Comparison of ENCODE assay signal across 16 cellular contexts in the genomic region with DNA sequence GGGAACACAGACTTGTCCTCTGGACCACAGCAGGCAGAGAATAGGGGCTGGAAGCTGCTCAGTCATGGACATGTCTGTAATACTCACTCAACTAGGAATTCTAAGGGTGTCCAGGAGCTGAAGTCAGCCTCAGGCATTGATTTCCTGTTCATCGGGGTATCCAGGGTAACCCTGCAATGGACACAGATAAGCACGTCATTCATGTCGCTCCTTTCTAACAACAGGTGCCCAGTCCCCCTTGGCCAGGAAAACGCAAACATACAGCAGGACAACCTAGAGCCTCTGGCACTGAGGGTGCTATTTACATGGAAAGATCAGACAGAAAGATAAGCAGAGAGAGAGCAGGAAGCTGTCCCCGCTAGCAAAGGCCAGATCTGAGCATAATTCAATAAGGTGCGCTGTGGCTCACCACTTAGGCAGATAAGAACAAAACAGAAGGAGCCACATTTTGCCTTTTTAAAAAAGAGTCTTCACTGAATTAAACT. TPM values are rescaled to one million over a fixed set of nuclear protein-coding genes. Genes with fewer than 3 reads are reported as not detected.
DNase-seq lines count a peak whose midpoint lies in the region; FAIRE-seq and TF ChIP-seq lines count a peak whose summit lies in the region.
"Had no signal": no experiment of that assay in that cellular context is flagged by ENCODE, and none has a peak within 500 bp of the region (broad histone marks: within the 10 kb centered on the region; RNA-seq: fewer than 3 reads in every experiment).

No MANE protein-coding gene starts in this region.

- DNase-seq in NCI-H1092 treated with DMSO at 0.1 percent for 48 hours (lab: John Stamatoyannopoulos, UW) (peak; percentile 24), NCI-H1092 (lab: John Stamatoyannopoulos, UW) (no peak), NCI-H69 (lab: John Stamatoyannopoulos, UW) (peak; percentile 10), progenitor cell of endocrine pancreas (ENCODE audit: low spot score, unreplicated experiment) (no peak), NCI-H1417 treated with DMSO at 0.1 percent for 48 hours (lab: John Stamatoyannopoulos, UW) (no peak), GM13976 (ENCODE audit: low spot score) (no peak)
- no peak for DNase-seq in activated CD4-positive, CD25-positive, alpha-beta regulatory T cell treated with anti-CD3 and anti-CD28 coated beads, Interleukin-2, amount 50 U/mL, for 72 hours
- DNase-seq: activated naive CD4-positive, alpha-beta T cell; naive thymus-derived CD8-positive, alpha-beta T cell; NK-92 treated with Interleukin-12 subunit alpha and Interleukin-12 subunit beta, amount 100 ng/mL, for 24 hours; stimulated activated CD4-positive, alpha-beta T cell treated with anti-CD3 and anti-CD28 coated beads, Interleukin-4, amount 100 ng/mL, for 1 hour had no signal

- peaks cover 31% of the 10 kb centered on the region for H3K36me3 Mint-ChIP-seq in progenitor cell of endocrine pancreas (ENCODE audit: insufficient read depth)

- peak overlapping the region; percentile 8 for H3K27ac Mint-ChIP-seq in progenitor cell of endocrine pancreas

- no peaks in the 10 kb centered on the region for H3K9me3 Mint-ChIP-seq in progenitor cell of endocrine pancreas (ENCODE audit: low read depth)
- H3K9me3 Mint-ChIP-seq: naive thymus-derived CD8-positive, alpha-beta T cell had no signal

- no peaks in the 10 kb centered on the region for H3K27me3 Mint-ChIP-seq in progenitor cell of endocrine pancreas
- H3K27me3 Mint-ChIP-seq: naive thymus-derived CD8-positive, alpha-beta T cell had no signal

- FAIRE-seq in islet of Langerhans (lab: Jason Lieb, UNC), result peak; percentile 93
- FAIRE-seq: K562 had no signal

- peaks cover 21% of the 10 kb centered on the region for H3K4me1 Mint-ChIP-seq in progenitor cell of endocrine pancreas (ENCODE audit: low read depth)

- TF ChIP-seq CTCF in progenitor cell of endocrine pancreas (IDR thresholded peaks at IDR 0.05; ENCODE audit: unreplicated experiment) (no peak), GM13976 (IDR thresholded peaks at IDR 0.05; ENCODE audit: borderline replicate concordance, control extremely low read depth, extremely low read depth, insufficient read depth, missing control alignments) (no peak)

- H3K4me3 Mint-ChIP-seq in progenitor cell of endocrine pancreas (ENCODE audit: low read depth), result no peak overlapping the region
- H3K4me3 Mint-ChIP-seq: naive thymus-derived CD8-positive, alpha-beta T cell had no signal

- in situ Hi-C loops in GM13976 (cut with MboI; ENCODE audit: low sequenced_read_pairs, unreplicated experiment), result no loop called here

RNA-seq across cellular contexts. Expression of a gene that starts 21.3 kb away (rescaled TPM):
- total RNA-seq in progenitor cell of endocrine pancreas, result 52.0 and 53.0 TPM in 2 replicates

RNA-seq across cellular contexts. Expression of a gene that starts 24.3 kb away (rescaled TPM):
- not detected in 2 replicates for total RNA-seq in progenitor cell of endocrine pancreas
- total RNA-seq: K562; kidney epithelial cell; naive thymus-derived CD8-positive, alpha-beta T cell; Right ventricle myocardium inferior; sciatic nerve had no signal

Comparison
In these comparisons a context has a peak if more than half of its experiments do, and no peak if none do; other contexts are left out.
1. DNase-seq: peak in NCI-H1092 treated with DMSO at 0.1 percent for 48 hours (single experiment) and NCI-H69 (single experiment); none in NCI-H1092 (single experiment), progenitor cell of endocrine pancreas (single experiment), NCI-H1417 treated with DMSO at 0.1 percent for 48 hours (single experiment), GM13976 (single experiment) and activated CD4-positive, CD25-positive, alpha-beta regulatory T cell treated with anti-CD3 and anti-CD28 coated beads, Interleukin-2, amount 50 U/mL, for 72 hours (single experiment).